ENCODE assay signal across 8 cellular contexts in genomic region chr10:10198388-10198787, GRCh38.
"Had no signal": no experiment of that assay in that cellular context is flagged by ENCODE, and none has a peak within 500 bp of the region (broad histone marks: within the 10 kb centered on the region; RNA-seq: fewer than 3 reads in every experiment).

No MANE protein-coding gene starts in this region.

- ATAC-seq: HCT116 had no signal

- H3K4me3 ChIP-seq: GM23248, HAP-1 had no signal

- H3K4me3 Mint-ChIP-seq: H9, HFFc6 had no signal

- H3K9ac ChIP-seq: GM23248 had no signal

- H3K36me3 ChIP-seq: HAP-1 had no signal

- H3K4me1 Mint-ChIP-seq: H9 had no signal

- H3K27ac ChIP-seq: GM23248 had no signal

- DNase-seq: GM23248, GOT3, H7, H9, HCEC 1CT, HFFc6 had no signal

- H2AFZ ChIP-seq: GM23248 had no signal

- H3K27ac Mint-ChIP-seq: H9, HFFc6 had no signal

- H3K4me1 ChIP-seq: HAP-1 had no signal

- H3K9me3 ChIP-seq: HAP-1 had no signal
